ENCODE assay signal across 12 cellular contexts in genomic region chr21:26945916-26946315, GRCh38. TPM values are rescaled to one million over a fixed set of nuclear protein-coding genes. Genes with fewer than 3 reads are reported as not detected.
DNase-seq lines count a peak whose midpoint lies in the region; ATAC-seq and TF ChIP-seq lines count a peak whose summit lies in the region.
"Had no signal": no experiment of that assay in that cellular context is flagged by ENCODE, and none has a peak within 500 bp of the region (broad histone marks: within the 10 kb centered on the region; RNA-seq: fewer than 3 reads in every experiment).

No MANE protein-coding gene starts in this region.

- ATAC-seq in IMR-90 (ENCODE audit: low read depth) (no peak), HG02642 (IDR thresholded peaks at IDR 0.05; ENCODE audit: poor library complexity, unreplicated experiment) (no peak)
- ATAC-seq: esophagus mucosa had no signal

- no peak overlapping the region for H2AK9ac ChIP-seq in IMR-90 (replicated peaks; ENCODE audit: low read depth, low read length, poor library complexity)

- no peak overlapping the region for H2AFZ ChIP-seq in IMR-90 (replicated peaks; ENCODE audit: low read length, poor library complexity)
- no peak overlapping the region for H2AFZ ChIP-seq in mesenchymal stem cell (ENCODE audit: low read depth, low read length)

- H3K14ac ChIP-seq in IMR-90 (replicated peaks; ENCODE audit: low read depth, low read length) (peak overlapping the region; percentile 41; the same call in 1 of the 2 replicates), mesenchymal stem cell (ENCODE audit: low read length in 2 of 2) (no peak overlapping the region)

- no peak overlapping the region for H3K27ac ChIP-seq in IMR-90 (ENCODE audit: insufficient read depth, low read length)
- no peak overlapping the region for H3K27ac ChIP-seq in endodermal cell (ENCODE audit: low read depth, low read length)
- H3K27ac ChIP-seq in mesenchymal stem cell (ENCODE audit: low read length, poor library complexity, severe bottlenecking) = no peak overlapping the region
- no peak overlapping the region for H3K27ac ChIP-seq in substantia nigra (ENCODE audit: low read depth, low read length, poor library complexity, severe bottlenecking)

- no TSS peak for BruUV-seq in IMR-90 (replicated peaks; lab: Mats Ljungman, UMichigan)

- H3K18ac ChIP-seq in IMR-90 (ENCODE audit: low read depth, low read length) (no peak overlapping the region), mesenchymal stem cell (ENCODE audit: low read depth in 1 of 2, low read length in 2 of 2) (peak overlapping the region; percentile 58 to 86)

- WGBS in IMR-90 (ENCODE audit: extremely low coverage in 2 of 2, insufficient read length in 1 of 2), 2 experiments = 81% methylated on average over 5 of the region's 8 CpGs; no CpG with 5 or more reads in 1 of the 2 experiments
- WGBS in endodermal cell (ENCODE audit: insufficient coverage in 1 of 2, insufficient read length in 1 of 2), 2 experiments = 78 to 88% methylated on average over 8 of the region's 8 CpGs
- 65% methylated on average over 8 of the region's 8 CpGs for WGBS in mesenchymal stem cell

- peaks cover 5% of the 10 kb centered on the region for H3K27me3 Mint-ChIP-seq in endodermal cell (ENCODE audit: insufficient read depth)

- H3K9me1 ChIP-seq in IMR-90 (ENCODE audit: insufficient read depth, low read length) = peaks cover 4% of the 10 kb centered on the region

- H3K36me3 ChIP-seq in IMR-90 (ENCODE audit: control insufficient read depth, insufficient read depth, low read length) = peaks cover 19% of the 10 kb centered on the region
- H3K36me3 ChIP-seq in endodermal cell (ENCODE audit: control insufficient read depth, insufficient read depth, low read length) = no peaks in the 10 kb centered on the region
- peaks cover 8 to 37% of the 10 kb centered on the region in 2 experiments for H3K36me3 ChIP-seq in mesenchymal stem cell (ENCODE audit: control insufficient read depth in 1 of 2, insufficient read depth in 2 of 2, low read depth in 1 of 2, low read length in 2 of 2)

- H3K4ac ChIP-seq in IMR-90 (ENCODE audit: low read depth, low read length) (0 out of 2 replicates have a peak overlapping the region, but pooled peaks have one; percentile 48), mesenchymal stem cell (ENCODE audit: low read depth in 1 of 2, low read length in 2 of 2) (peak overlapping the region; percentile 9 to 42)

- H3K79me1 ChIP-seq in IMR-90 (ENCODE audit: low read depth in 1 of 2, low read length in 2 of 2) (no peaks in the 10 kb centered on the region), mesenchymal stem cell (replicated peaks; ENCODE audit: low read length, poor library complexity, severe bottlenecking) (peaks cover 14% of the 10 kb centered on the region)

- TF ChIP-seq CTCF in IMR-90 (conservative IDR thresholded peaks at IDR 0.05; ENCODE audit: low read depth, low read length) (no peak), endodermal cell (conservative IDR thresholded peaks at IDR 0.05) (no peak)

- H3K4me3 ChIP-seq in IMR-90 (ENCODE audit: insufficient read depth, low read depth, low read length) (no peak overlapping the region), endodermal cell (ENCODE audit: low read length) (no peak overlapping the region), mesenchymal stem cell (ENCODE audit: insufficient read depth in 1 of 2, low read depth in 1 of 2, low read length in 2 of 2) (peak overlapping the region in 1 of 2 experiments; percentile 39)

- no peak for TF ChIP-seq POLR2A in IMR-90 (IDR thresholded peaks at IDR 0.05; ENCODE audit: low read depth, low read length)

- intact Hi-C loops in IMR-90 (cut with micrococcal nuclease) = no loop called here

- H3K56ac ChIP-seq in IMR-90 (ENCODE audit: extremely low read depth, insufficient read depth, low read length) = no peak overlapping the region

- H2AK5ac ChIP-seq in IMR-90 (ENCODE audit: low read depth, low read length) (no peak overlapping the region), mesenchymal stem cell (ENCODE audit: low read length, severe bottlenecking) (peak overlapping the region; percentile 13)

- H4K8ac ChIP-seq in IMR-90 (ENCODE audit: low read depth in 2 of 2, low read length in 2 of 2) (0 out of 4 replicates have a peak overlapping the region, but pooled peaks of 1 of the 2 experiments have one; percentile 31), mesenchymal stem cell (ENCODE audit: low read length) (no peak overlapping the region)

- no peak overlapping the region for H4K91ac ChIP-seq in IMR-90 (ENCODE audit: insufficient read depth, low read depth, low read length)
- H4K91ac ChIP-seq in mesenchymal stem cell (ENCODE audit: low read length) = peak overlapping the region; percentile 43

- no peak overlapping the region for H2BK15ac ChIP-seq in IMR-90 (ENCODE audit: low read depth, low read length)
- H2BK15ac ChIP-seq in mesenchymal stem cell (ENCODE audit: low read depth, poor library complexity, severe bottlenecking) = no peak overlapping the region

- dilution Hi-C loops in IMR-90 (cut with HindIII; ENCODE audit: low sequenced_read_pairs, unreplicated experiment) = no loop called here

- H2BK120ac ChIP-seq in IMR-90 (ENCODE audit: low read depth, low read length) = peak overlapping the region; percentile 3; the same call in 1 of the 2 replicates
- no peak overlapping the region for H2BK120ac ChIP-seq in mesenchymal stem cell (ENCODE audit: low read depth, low read length)

- CTCF ChIA-PET in IMR-90 (lab: Yijun Ruan, JAX) = no interaction called here

- POLR2A ChIA-PET in IMR-90 (lab: Charles Lee; ENCODE audit: unreplicated experiment) = no interaction called here

- in situ Hi-C loops in IMR-90 (cut with MboI; ENCODE audit: low sequenced_read_pairs) = no loop called here

- no peak overlapping the region for H3K4me3 Mint-ChIP-seq in endodermal cell

- H2BK20ac ChIP-seq in IMR-90 (ENCODE audit: low read depth, low read length) = 0 out of 2 replicates have a peak overlapping the region, but pooled peaks have one; percentile 28

- H3K9ac ChIP-seq in IMR-90 (ENCODE audit: low read depth, low read length) (no peak overlapping the region), endodermal cell (ENCODE audit: extremely low read depth, low read length, poor library complexity, severe bottlenecking) (no peak overlapping the region), mesenchymal stem cell (ENCODE audit: low read length) (peak overlapping the region; percentile 49)

- H3K9me3 ChIP-seq in IMR-90 (ENCODE audit: control insufficient read depth, insufficient read depth, low read length) = no peaks in the 10 kb centered on the region
- H3K9me3 ChIP-seq in endodermal cell (ENCODE audit: control insufficient read depth, low read length) = no peaks in the 10 kb centered on the region
- H3K9me3 ChIP-seq in mesenchymal stem cell (ENCODE audit: control insufficient read depth, low read length) = no peaks in the 10 kb centered on the region

- H3K36me3 Mint-ChIP-seq in endodermal cell (ENCODE audit: low read depth) = peaks cover 2% of the 10 kb centered on the region

- peak overlapping the region; percentile 69 to 82 for H2BK12ac ChIP-seq in mesenchymal stem cell (ENCODE audit: low read length in 2 of 2)

- no peak for TF ChIP-seq RAD21 in IMR-90 (IDR thresholded peaks at IDR 0.05; ENCODE audit: low read length)

- H3K23ac ChIP-seq in IMR-90 (ENCODE audit: low read depth, low read length) (no peak overlapping the region), mesenchymal stem cell (ENCODE audit: low read length in 2 of 2) (no peak overlapping the region)

- no peak for DNase-seq in IMR-90
- peak; percentile 54 for DNase-seq in endodermal cell
- DNase-seq in mesenchymal stem cell = peak; percentile 47
- DNase-seq in substantia nigra (lab: John Stamatoyannopoulos, UW) = peak in 25 of 49 donors; percentile 16 to 80 (median 39)
- no peak for DNase-seq in putamen (ENCODE audit: low spot score)
- no peak for DNase-seq in NCI-H2081 treated with DMSO at 0.1 percent for 48 hours (lab: John Stamatoyannopoulos, UW)
- no peak for DNase-seq in NCI-H226
- DNase-seq: NCI-H146; stimulated activated CD4-positive, alpha-beta T cell treated with anti-CD3 and anti-CD28 coated beads, Interleukin-12 subunit alpha, Interleukin-12 subunit beta, amount 100 ng/mL, for 4 hours; T1000 had no signal

- H3K4me2 ChIP-seq in IMR-90 (ENCODE audit: low read depth, low read length) (no peak overlapping the region), mesenchymal stem cell (ENCODE audit: low read length, poor library complexity, severe bottlenecking) (no peak overlapping the region)

- H3K4me1 Mint-ChIP-seq in endodermal cell = peaks cover 20% of the 10 kb centered on the region

- H3K27me3 ChIP-seq in IMR-90 (ENCODE audit: control insufficient read depth, insufficient read depth, low read length) (no peaks in the 10 kb centered on the region), endodermal cell (ENCODE audit: control insufficient read depth, insufficient read depth, low read length, poor library complexity, severe bottlenecking) (no peaks in the 10 kb centered on the region), mesenchymal stem cell (ENCODE audit: control insufficient read depth in 1 of 2, insufficient read depth in 1 of 2, low read length in 2 of 2) (no peaks in the 10 kb centered on the region)

- no peaks in the 10 kb centered on the region for H4K20me1 ChIP-seq in IMR-90 (ENCODE audit: insufficient read depth, low read length)

- H3K4me1 ChIP-seq in IMR-90 (ENCODE audit: control insufficient read depth, insufficient read depth, low read length) (peaks cover 3% of the 10 kb centered on the region), endodermal cell (ENCODE audit: control insufficient read depth, insufficient read depth, low read length) (peaks cover 3% of the 10 kb centered on the region), mesenchymal stem cell (ENCODE audit: control insufficient read depth, insufficient read depth, low read depth, low read length) (peaks cover 2% of the 10 kb centered on the region)

- no peaks in the 10 kb centered on the region for H3K9me3 Mint-ChIP-seq in endodermal cell

- no peak overlapping the region for H3K27ac Mint-ChIP-seq in endodermal cell

- H2BK5ac ChIP-seq in IMR-90 (ENCODE audit: low read depth, low read length, poor library complexity, severe bottlenecking) (no peak overlapping the region), mesenchymal stem cell (ENCODE audit: low read depth, low read length, poor library complexity, severe bottlenecking) (no peak overlapping the region)

- H4K5ac ChIP-seq in IMR-90 (ENCODE audit: low read depth, low read length) = no peak overlapping the region

TF ChIP-seq in IMR-90, 13 proteins besides CTCF, POLR2A, EP300 and RAD21 (continues in another document):
- TF ChIP-seq RFX5 (IDR thresholded peaks at IDR 0.05; ENCODE audit: low read depth, low read length) = no peak
- TF ChIP-seq BHLHE40 (IDR thresholded peaks at IDR 0.05; ENCODE audit: low read depth, low read length) = no peak
- no peak for TF ChIP-seq CHD1 (IDR thresholded peaks at IDR 0.05; ENCODE audit: low read depth, low read length)

RNA-seq across cellular contexts. Expression of gene ADAMTS5, which starts 21.0 kb away (rescaled TPM):
- total RNA-seq in IMR-90 (2012; rRNA removed) = 0.54 and 1.1 TPM in 2 replicates
- 0.46 and 0.58 TPM in 2 replicates for polyA plus RNA-seq in IMR-90 (2012; rRNA removed)
- 0.25 and 0.28 TPM in 2 replicates for polyA plus RNA-seq in IMR-90 (2012; cell fraction: cytosol; rRNA removed)
- 0.59 and 0.64 TPM in 2 replicates for polyA plus RNA-seq in IMR-90 (2012; cell fraction: nucleus; rRNA removed; ENCODE audit: low replicate concordance)
- total RNA-seq in endodermal cell = 1 to 10 TPM in 1 of 2 donors, under 1 TPM in 1; 0.33 to 1.9 TPM
- 0.43 TPM for polyA plus RNA-seq in endodermal cell (2013, experiment 1 of 2)
- polyA plus RNA-seq in endodermal cell (2013, experiment 2 of 2) = 0.33 TPM
- polyA plus RNA-seq in mesenchymal stem cell (2013, experiment 1 of 2) = 5.6 TPM
- polyA plus RNA-seq in mesenchymal stem cell (2013, experiment 2 of 2) = 5.6 TPM

Comparison
In these comparisons a context has a peak if more than half of its experiments do, and no peak if none do; other contexts are left out.
1. DNase-seq: peak in endodermal cell (single experiment), mesenchymal stem cell (single experiment) and substantia nigra (25 of 49); none in IMR-90 (single experiment), putamen (single experiment), NCI-H2081 treated with DMSO at 0.1 percent for 48 hours (single experiment) and NCI-H226 (single experiment).